Comparison of ENCODE assay signal across 19 cellular contexts in genomic region chr19:5522106-5522505, GRCh38. TPM values are rescaled to one million over a fixed set of nuclear protein-coding genes. Genes with fewer than 3 reads are reported as not detected.
DNase-seq lines count a peak whose midpoint lies in the region; ATAC-seq, FAIRE-seq and TF ChIP-seq lines count a peak whose summit lies in the region.
"Had no signal": no experiment of that assay in that cellular context is flagged by ENCODE, and none has a peak within 500 bp of the region (broad histone marks: within the 10 kb centered on the region; RNA-seq: fewer than 3 reads in every experiment).

No MANE protein-coding gene starts in this region.

- FAIRE-seq in H1 (lab: Jason Lieb, UNC): no peak
- FAIRE-seq: A549, GM12891, GM18507 had no signal

- H3K4me2 ChIP-seq in BLaER1 (peak overlapping the region; percentile 43), GM23338 (no peak overlapping the region), H1 (ENCODE audit: insufficient read depth in 1 of 2, low read depth in 2 of 2, low read length in 2 of 2) (no peak overlapping the region), osteoblast (ENCODE audit: insufficient read depth, low read length) (no peak overlapping the region)
- H3K4me2 ChIP-seq: A549 had no signal

- H4K20me1 ChIP-seq in BLaER1: no peaks in the 10 kb centered on the region
- H4K20me1 ChIP-seq in GM23338 (replicated peaks; ENCODE audit: insufficient read depth): no peaks in the 10 kb centered on the region
- peaks cover 0 to 3% of the 10 kb centered on the region in 2 experiments for H4K20me1 ChIP-seq in H1 (replicated peaks in 1 of 2; ENCODE audit: control insufficient read depth in 1 of 2, insufficient read depth in 2 of 2, low read length in 2 of 2)
- no peaks in the 10 kb centered on the region for H4K20me1 ChIP-seq in osteoblast (ENCODE audit: insufficient read depth, low read length)

- in situ Hi-C loops in KBM-7 (cut with MboI; ENCODE audit: low pct_unique_long_range_greater_than_20kb, low sequenced_read_pairs): no loop called here

- H3K27me3 ChIP-seq in BLaER1 (no peaks in the 10 kb centered on the region), GM23338 (ENCODE audit: insufficient read depth) (no peaks in the 10 kb centered on the region), H1 (replicated peaks in 1 of 4; ENCODE audit: control insufficient read depth in 3 of 4, extremely low read depth in 1 of 4, insufficient read depth in 3 of 4, low read length in 3 of 4) (0 out of 7 replicates have a peak, but pooled peaks cover 0 to 2% (median 0%) of the 10 kb centered on the region in 4 experiments), osteoblast (ENCODE audit: insufficient read depth, low read length) (no peaks in the 10 kb centered on the region)

- no peaks in the 10 kb centered on the region for H3K36me3 Mint-ChIP-seq in GM23338 (ENCODE audit: low read depth)
- H3K36me3 Mint-ChIP-seq: CD14-positive monocyte; CD8-positive, alpha-beta memory T cell had no signal

- peaks cover 13% of the 10 kb centered on the region; the same call in 1 of the 2 replicates for H3K23me2 ChIP-seq in H1 (ENCODE audit: low read depth, low read length)

- peaks cover 5% of the 10 kb centered on the region; the same call in 2 of the 3 replicates for H3K4me1 Mint-ChIP-seq in GM23338
- H3K4me1 Mint-ChIP-seq: CD14-positive monocyte; CD8-positive, alpha-beta memory T cell had no signal

- H3K14ac ChIP-seq in H1 (ENCODE audit: insufficient read length): no peak overlapping the region

- no peaks in the 10 kb centered on the region for H3K79me1 ChIP-seq in H1 (ENCODE audit: low read depth, low read length)

- peaks cover 13% of the 10 kb centered on the region for H3K27me3 Mint-ChIP-seq in GM23338 (ENCODE audit: insufficient read depth, low read depth, poor library complexity)

- no peak for TF ChIP-seq RAD21 in H1 (IDR thresholded peaks at IDR 0.05 in 1 of 2, conservative IDR thresholded peaks at IDR 0.05 in 1 of 2; ENCODE audit: low read depth in 2 of 2, low read length in 2 of 2)

- H3K4me3 Mint-ChIP-seq in GM23338: no peak overlapping the region
- H3K4me3 Mint-ChIP-seq: CD14-positive monocyte; CD4-positive, alpha-beta T cell; CD8-positive, alpha-beta memory T cell; H9 had no signal

- H3K9me3 ChIP-seq in BLaER1 (peaks cover 7% of the 10 kb centered on the region), H1 (ENCODE audit: insufficient read depth in 2 of 2, low read depth in 1 of 2, low read length in 1 of 2) (0 out of 4 replicates have a peak, but pooled peaks cover 0 to 5% of the 10 kb centered on the region in 2 experiments), osteoblast (ENCODE audit: low read depth, low read length) (no peaks in the 10 kb centered on the region)

- no peaks in the 10 kb centered on the region for H3K9me2 ChIP-seq in GM23338 (ENCODE audit: insufficient read depth)

- no peak overlapping the region for H3K4ac ChIP-seq in H1 (replicated peaks; ENCODE audit: insufficient read length, low read depth, low read length)

- peak overlapping the region; percentile 32; the same call in 1 of the 2 replicates for H3K18ac ChIP-seq in H1 (ENCODE audit: extremely low read depth, low read length)

- H3K9me3 Mint-ChIP-seq in GM23338: peaks cover 19% of the 10 kb centered on the region
- H3K9me3 Mint-ChIP-seq: CD4-positive, alpha-beta T cell had no signal

- H2AK5ac ChIP-seq in H1 (ENCODE audit: low read depth, low read length): no peak overlapping the region

- no peak overlapping the region for H2BK15ac ChIP-seq in H1 (ENCODE audit: low read length)

- CTCF ChIA-PET in H1 (lab: Charles Lee; ENCODE audit: partially characterized antibody): interaction anchor here (0.8 to 9.3 kb wide), 8 partner anchors 11 to 82 kb away, joined by 3 to 112 read pairs (median 5); no protein-coding TSS in a partner anchor

- H2BK20ac ChIP-seq in H1 (ENCODE audit: low read length): no peak overlapping the region

- no peak overlapping the region for H3K56ac ChIP-seq in H1 (replicated peaks; ENCODE audit: insufficient read length, low read depth, low read length)

- no peak overlapping the region for H4K91ac ChIP-seq in H1 (replicated peaks; ENCODE audit: insufficient read length, low read length)

- no peaks in the 10 kb centered on the region for H3F3A ChIP-seq in GM23338 (replicated peaks; ENCODE audit: low read depth)

- H3K4me1 ChIP-seq in BLaER1 (peaks cover 20% of the 10 kb centered on the region; the same call in 1 of the 2 replicates), GM23338 (ENCODE audit: insufficient read depth) (no peaks in the 10 kb centered on the region), H1 (replicated peaks in 1 of 4; ENCODE audit: control insufficient read depth in 3 of 4, insufficient read depth in 4 of 4, low read length in 3 of 4) (peaks cover 0 to 8% (median 0%) of the 10 kb centered on the region in 4 experiments; a peak in 6 of 7 replicates), osteoblast (ENCODE audit: insufficient read depth, low read length) (no peaks in the 10 kb centered on the region)
- H3K4me1 ChIP-seq: A549 had no signal

- no peak overlapping the region for H3K4me3 ChIP-seq in BLaER1
- H3K4me3 ChIP-seq in GM23338: no peak overlapping the region
- no peak overlapping the region for H3K4me3 ChIP-seq in H1 (ENCODE audit: extremely low read depth in 1 of 4, insufficient read depth in 2 of 4, low read depth in 3 of 4, low read length in 4 of 4)
- H3K4me3 ChIP-seq in osteoblast (ENCODE audit: insufficient read depth, low read length): no peak overlapping the region
- H3K4me3 ChIP-seq: A549 had no signal

- no peak for TF ChIP-seq POLR2A in H1 (IDR thresholded peaks at IDR 0.05; ENCODE audit: control extremely low read depth in 1 of 2, low read depth in 2 of 2, low read length in 2 of 2)

- ATAC-seq in GM23338 (no peak), HG03457 (IDR thresholded peaks at IDR 0.05; ENCODE audit: unreplicated experiment) (no peak), GM21526 (IDR thresholded peaks at IDR 0.05; ENCODE audit: low FRiP score, unreplicated experiment) (no peak)

- no peak overlapping the region; the same call in 1 of the 2 replicates for H3K27ac Mint-ChIP-seq in GM23338
- H3K27ac Mint-ChIP-seq: CD14-positive monocyte; CD4-positive, alpha-beta T cell; CD8-positive, alpha-beta memory T cell; H9 had no signal

- H3K36me3 ChIP-seq in BLaER1 (no peaks in the 10 kb centered on the region), GM23338 (ENCODE audit: insufficient read depth) (no peaks in the 10 kb centered on the region), H1 (ENCODE audit: control insufficient read depth in 2 of 4, insufficient read depth in 4 of 4, low read length in 3 of 4) (no peaks in the 10 kb centered on the region), osteoblast (ENCODE audit: insufficient read depth, low read length) (no peaks in the 10 kb centered on the region)

- H4K8ac ChIP-seq in H1 (ENCODE audit: extremely low read depth, insufficient read depth, low read length): no peak overlapping the region

- no peak overlapping the region for H4K5ac ChIP-seq in H1 (ENCODE audit: insufficient read length, low read depth, low read length)

- 0 out of 2 replicates have a peak overlapping the region, but pooled peaks have one; percentile 7 for H2AFZ ChIP-seq in GM23338
- no peak overlapping the region; the same call in 1 of the 2 replicates for H2AFZ ChIP-seq in H1 (ENCODE audit: low read length)
- H2AFZ ChIP-seq in osteoblast (ENCODE audit: low read length): no peak overlapping the region

- H2BK12ac ChIP-seq in H1 (ENCODE audit: low read depth, low read length): no peak overlapping the region

- POLR2A ChIA-PET in H1 (lab: Charles Lee; ENCODE audit: partially characterized antibody): interaction anchor here (1.6 kb wide), 1 partner anchor 14 kb away, joined by 5 read pairs; no protein-coding TSS in a partner anchor

- H3K9ac ChIP-seq in BLaER1 (0 out of 2 replicates have a peak overlapping the region, but pooled peaks have one; percentile 25), H1 (replicated peaks in 1 of 4; ENCODE audit: extremely low read depth in 1 of 4, low read depth in 3 of 4, low read length in 3 of 4) (no peak overlapping the region)

- no peaks in the 10 kb centered on the region for H3K79me2 ChIP-seq in GM23338 (replicated peaks; ENCODE audit: insufficient read depth)
- H3K79me2 ChIP-seq in H1 (ENCODE audit: control insufficient read depth in 1 of 2, insufficient read depth in 2 of 2, low read length in 2 of 2): no peaks in the 10 kb centered on the region
- no peaks in the 10 kb centered on the region for H3K79me2 ChIP-seq in osteoblast (ENCODE audit: insufficient read depth, low read length)

- H2BK120ac ChIP-seq in H1 (replicated peaks; ENCODE audit: low read depth, low read length): no peak overlapping the region

- 84% methylated on average over 11 of the region's 11 CpGs; no CpG with 5 or more reads in 1 of the 2 experiments for WGBS in H1 (ENCODE audit: extremely low coverage in 1 of 2, insufficient coverage in 1 of 2, insufficient read length in 1 of 2, insufficient replicate concordance in 2 of 2, low coverage in 1 of 2, low lambda C conversion rate in 2 of 2, missing lambda C conversion rate in 1 of 2), 2 experiments

- no peak for DNase-seq in GM23338 (ENCODE audit: low spot score)
- no peak for DNase-seq in H1 (ENCODE audit: low read depth in 1 of 2, low spot score in 2 of 2)
- DNase-seq in osteoblast (ENCODE audit: insufficient read length, low spot score, missing footprints): peak; percentile 18
- DNase-seq in KBM-7: no peak
- DNase-seq: 8988T; CD4-positive, alpha-beta T cell; CD8-positive, alpha-beta memory T cell; DMS53; DMS79 treated with DMSO at 0.1 percent for 48 hours; GF-D8; H9 had no signal

- TF ChIP-seq CTCF in GM23338 (conservative IDR thresholded peaks at IDR 0.05; ENCODE audit: low read depth in 2 of 2): no peak
- TF ChIP-seq CTCF in H1 (IDR thresholded peaks at IDR 0.05; ENCODE audit: control extremely low read depth in 1 of 3, insufficient read depth in 1 of 3, low read depth in 1 of 3, low read length in 3 of 3): no peak
- TF ChIP-seq CTCF in osteoblast (IDR thresholded peaks at IDR 0.05; ENCODE audit: extremely low read depth, low read depth, low read length): no peak

- H3K23ac ChIP-seq in H1 (ENCODE audit: insufficient read length): no peak overlapping the region

- H3K27ac ChIP-seq in BLaER1: no peak overlapping the region
- no peak overlapping the region for H3K27ac ChIP-seq in GM23338 (ENCODE audit: low read depth)
- no peak overlapping the region for H3K27ac ChIP-seq in H1 (ENCODE audit: low read depth, low read length)
- no peak overlapping the region for H3K27ac ChIP-seq in osteoblast (ENCODE audit: low read depth, low read length)
- H3K27ac ChIP-seq: A549 had no signal

- H2BK5ac ChIP-seq in H1 (ENCODE audit: low read depth, low read length): no peak overlapping the region

- no peak for TF ChIP-seq EP300 in H1 (IDR thresholded peaks at IDR 0.05; ENCODE audit: borderline replicate concordance in 1 of 2, low read depth in 2 of 2, low read length in 2 of 2)

RNA-seq across cellular contexts. Expression of gene TINCR, which starts 45.6 kb away (rescaled TPM):
- 0.97 and 3.9 TPM in 2 replicates for total RNA-seq in GM23338 (2014; rRNA removed; shearing (Covaris generic))
- 0.42 and 0.94 TPM in 2 replicates for polyA plus RNA-seq in GM23338 (2016; fragmentation: Nextera tagmentation; extraction: Ambion mirVana)
- 0.48 and 0.52 TPM in 2 replicates for total RNA-seq in H1 (2021; fragmentation: NEBNext Ultra II Directional; extraction: Animal tissue kit (Norgen Biotek cat#: 25700))
- 1.2 and 1.4 TPM in 2 replicates for polyA plus RNA-seq in H1 (2011; rRNA removed)
- 1.1 TPM for polyA plus RNA-seq in H1 (2011; cell fraction: cytosol; rRNA removed)
- 0.86 TPM for polyA plus RNA-seq in H1 (2011; cell fraction: nucleus; rRNA removed)
- 0.29 to 0.72 TPM (median 0.65 TPM) in 4 replicates for polyA plus RNA-seq in H1 (2012, experiment 1 of 2)
- polyA plus RNA-seq in H1 (2012, experiment 2 of 2): 0.77 TPM
- 0.30 TPM for polyA plus RNA-seq in H1 (2013, experiment 1 of 2)
- 0.48 TPM for polyA plus RNA-seq in H1 (2013, experiment 2 of 2)
- 0.27 and 0.38 TPM in 2 replicates for polyA minus RNA-seq in H1 (2011; rRNA and poly(A)+ RNA removed)
- 0.95 TPM for polyA minus RNA-seq in H1 (2011; cell fraction: cytosol; rRNA and poly(A)+ RNA removed)
- polyA minus RNA-seq in H1 (2011; cell fraction: nucleus; rRNA and poly(A)+ RNA removed): not detected
- under 0.01 and 0.36 TPM in 2 replicates for total RNA-seq in osteoblast
- total RNA-seq: G401 had no signal
- polyA plus RNA-seq: CD14-positive monocyte had no signal
